23 cellular contexts compared by ENCODE assay signal in genomic region chr5:58011301-58011700, GRCh38.
"Had no signal": no experiment of that assay in that cellular context is flagged by ENCODE, and none has a peak within 500 bp of the region (broad histone marks: within the 10 kb centered on the region; RNA-seq: fewer than 3 reads in every experiment).

No MANE protein-coding gene starts in this region.

- H3K9me3 ChIP-seq: left ventricle myocardium inferior, mucosa of descending colon, pancreas, psoas muscle, spleen, tibial nerve, uterus had no signal

- H3K27me3 ChIP-seq: spleen, tibial nerve, uterus had no signal

- H3K4me3 ChIP-seq: left ventricle myocardium inferior, lung, mucosa of descending colon, pancreas, psoas muscle, spleen, tibial nerve, uterus had no signal

- H3K36me3 ChIP-seq: left ventricle myocardium inferior, pancreas, spleen, tibial nerve, uterus had no signal

- DNase-seq: head of caudate nucleus; hippocampal formation; kidney; left colon; left ventricle myocardium inferior; midbrain; mucosa of descending colon; naive thymus-derived CD4-positive, alpha-beta T cell; nucleus accumbens; pancreas; psoas muscle; right cardiac atrium; small intestine; spleen; stimulated activated CD4-positive, alpha-beta T cell treated with anti-CD3 and anti-CD28 coated beads, Interleukin-4, amount 100 ng/mL, for 24 hours; stimulated activated naive CD4-positive, alpha-beta T cell treated with Interleukin-2 at 50 U/mL for 16 hours; stimulated activated naive CD8-positive, alpha-beta T cell treated with anti-CD3 and anti-CD28 coated beads, Interleukin-15, amount 100 ng/mL, for 72 hours; substantia nigra; uterus had no signal

- H3K27ac ChIP-seq: left ventricle myocardium inferior, pancreas, psoas muscle, spleen, tibial nerve, uterus had no signal

- H3K4me1 ChIP-seq: left ventricle myocardium inferior, pancreas, psoas muscle, spleen, tibial nerve, uterus had no signal

- ATAC-seq: left colon; mucosa of descending colon; naive thymus-derived CD4-positive, alpha-beta T cell; pancreas; psoas muscle; right cardiac atrium; sciatic nerve; stimulated activated memory B cell treated with anti-CD40 and anti-IgM and Interleukin-4, amounts not matched to agents 10 μg/mL and 1 μg/mL and 100 μg/mL, for 72 hours; stimulated activated naive CD8-positive, alpha-beta T cell treated with anti-CD3 and anti-CD28 coated beads, Interleukin-15, amount 100 ng/mL, for 72 hours had no signal
